ENCODE assay signal across 2 cellular contexts in genomic region chr4:6177587-6178197, GRCh38.
TF ChIP-seq lines count a peak whose summit lies in the region.

No MANE protein-coding gene starts in this region.

TF ChIP-seq in GM23338, 12 proteins besides CTCF, POLR2A, EP300 and RAD21 (continued from another document):
- TF ChIP-seq ETS1 (IDR thresholded peaks at IDR 0.05) (no peak), ZNF331 (CRISPR knock-in tag; IDR thresholded peaks at IDR 0.05; ENCODE audit: low read depth) (no peak), STAT1 (IDR thresholded peaks at IDR 0.05; ENCODE audit: unreplicated experiment) (no peak), CREB1 (CRISPR knock-in tag; IDR thresholded peaks at IDR 0.05; ENCODE audit: low read depth) (no peak), ZNF114 (CRISPR knock-in tag; IDR thresholded peaks at IDR 0.05) (no peak), POLR2AphosphoS5 (IDR thresholded peaks at IDR 0.05; ENCODE audit: low read depth) (no peak), JUNB (IDR thresholded peaks at IDR 0.05; ENCODE audit: unreplicated experiment) (no peak), EZH2phosphoT487 (IDR thresholded peaks at IDR 0.05; ENCODE audit: unreplicated experiment) (no peak), ZNF462 (CRISPR knock-in tag; IDR thresholded peaks at IDR 0.05) (no peak), EZH2 (IDR thresholded peaks at IDR 0.05; ENCODE audit: low read depth, unreplicated experiment) (no peak)

TF ChIP-seq in HepG2, 621 proteins besides CTCF, POLR2A, EP300 and RAD21:
- TF ChIP-seq THRA (CRISPR knock-in tag; IDR thresholded peaks at IDR 0.05; ENCODE audit: borderline replicate concordance) = no peak
- TF ChIP-seq GABPA (IDR thresholded peaks at IDR 0.05; ENCODE audit: low read depth, low read length) = no peak
- TF ChIP-seq GABPA (CRISPR knock-in tag; IDR thresholded peaks at IDR 0.05; ENCODE audit: low read depth) = peak; percentile 33; the same call in 1 of the 2 replicates
